8 cellular contexts compared by ENCODE assay signal in genomic region chr11:72471005-72471898, GRCh38. TPM values are rescaled to one million over a fixed set of nuclear protein-coding genes. Genes with fewer than 3 reads are reported as not detected.
A peak's percentile ranks its signal among the peaks of the same experiment; 100 is the strongest.
DNase-seq lines count a peak whose midpoint lies in the region; ATAC-seq and TF ChIP-seq lines count a peak whose summit lies in the region.

No MANE protein-coding gene starts in this region.

- H4K20me1 ChIP-seq in Karpas-422 (ENCODE audit: insufficient read depth, low read depth, low read length) (no peaks in the 10 kb centered on the region), PC-9 (ENCODE audit: insufficient read depth) (no peaks in the 10 kb centered on the region), neural progenitor cell (ENCODE audit: low read depth) (no peaks in the 10 kb centered on the region)

- intact Hi-C loops in PC-9 (cut with micrococcal nuclease; ENCODE audit: unreplicated experiment): loop anchor here (1.0 to 2.0 kb wide), 4 partner anchors 102 to 708 kb away; no protein-coding TSS in a partner anchor

- H3K9me3 ChIP-seq in Karpas-422 (ENCODE audit: low read length) (no peaks in the 10 kb centered on the region), PC-9 (ENCODE audit: insufficient read depth, low read depth) (no peaks in the 10 kb centered on the region), neural progenitor cell (ENCODE audit: low read depth) (no peaks in the 10 kb centered on the region)

- peaks cover 2% of the 10 kb centered on the region for H3K4me1 Mint-ChIP-seq in activated T-cell treated with anti-CD3 and anti-CD28 coated beads, Interleukin-2, amount 50 U/mL, for 4 hours (ENCODE audit: low read depth)
- peaks cover 9% of the 10 kb centered on the region for H3K4me1 Mint-ChIP-seq in neural progenitor cell
- H3K4me1 Mint-ChIP-seq in stimulated activated naive CD8-positive, alpha-beta T cell treated with anti-CD3 and anti-CD28 coated beads, Interleukin-15, amount 100 ng/mL, for 72 hours: peaks cover 5% of the 10 kb centered on the region

- no peaks in the 10 kb centered on the region for H3K9me3 Mint-ChIP-seq in activated T-cell treated with anti-CD3 and anti-CD28 coated beads, Interleukin-2, amount 50 U/mL, for 4 hours
- no peaks in the 10 kb centered on the region for H3K9me3 Mint-ChIP-seq in neural progenitor cell
- no peaks in the 10 kb centered on the region for H3K9me3 Mint-ChIP-seq in stimulated activated naive CD8-positive, alpha-beta T cell treated with anti-CD3 and anti-CD28 coated beads, Interleukin-15, amount 100 ng/mL, for 72 hours

- H3K27ac ChIP-seq in Karpas-422 (ENCODE audit: low read length) (no peak overlapping the region), PC-9 (no peak overlapping the region), neural progenitor cell (no peak overlapping the region)

- H3K27ac Mint-ChIP-seq in neural progenitor cell: peak overlapping the region; percentile 47
- no peak overlapping the region for H3K27ac Mint-ChIP-seq in stimulated activated naive CD8-positive, alpha-beta T cell treated with anti-CD3 and anti-CD28 coated beads, Interleukin-15, amount 100 ng/mL, for 72 hours

- H3K4me1 ChIP-seq in Karpas-422 (ENCODE audit: low read length) (peaks cover 4% of the 10 kb centered on the region; the same call in 1 of the 2 replicates), PC-9 (replicated peaks; ENCODE audit: insufficient read depth) (no peaks in the 10 kb centered on the region), neural progenitor cell (peaks cover 6% of the 10 kb centered on the region)

- peak; percentile 82 to 84 for ATAC-seq in activated T-cell treated with anti-CD3 and anti-CD28 coated beads, Interleukin-2, amount 50 U/mL, for 4 hours
- ATAC-seq in stimulated activated naive CD8-positive, alpha-beta T cell treated with anti-CD3 and anti-CD28 coated beads, Interleukin-15, amount 100 ng/mL, for 72 hours: peak; percentile 81
- no peak for ATAC-seq in HG02973 (IDR thresholded peaks at IDR 0.05; ENCODE audit: unreplicated experiment)

- TF ChIP-seq CTCF in PC-9 (conservative IDR thresholded peaks at IDR 0.05): peak; percentile 96
- peak; percentile 87 for TF ChIP-seq CTCF in neural progenitor cell (IDR thresholded peaks at IDR 0.05)

- no peak overlapping the region for H2AFZ ChIP-seq in Karpas-422 (ENCODE audit: low read length)
- H2AFZ ChIP-seq in PC-9: peak overlapping the region; percentile 56; the same call in 1 of the 2 replicates
- peak overlapping the region; percentile 80 for H2AFZ ChIP-seq in neural progenitor cell (replicated peaks)

- POLR2A ChIA-PET in PC-9 (lab: Charles Lee; ENCODE audit: unreplicated experiment): interaction anchor here (0.6 to 0.7 kb wide), 5 partner anchors 197 to 1157 kb away, joined by 3 to 10 read pairs (median 4); no protein-coding TSS in a partner anchor

- BruUV-seq in PC-9 (replicated peaks; lab: Mats Ljungman, UMichigan): no TSS peak

- H3K79me2 ChIP-seq in Karpas-422 (ENCODE audit: low read length): no peaks in the 10 kb centered on the region
- no peaks in the 10 kb centered on the region for H3K79me2 ChIP-seq in PC-9 (ENCODE audit: low read depth)
- H3K79me2 ChIP-seq in neural progenitor cell (ENCODE audit: low read depth): no peaks in the 10 kb centered on the region

- peak overlapping the region; percentile 39 for H3K4me3 Mint-ChIP-seq in activated T-cell treated with anti-CD3 and anti-CD28 coated beads, Interleukin-2, amount 50 U/mL, for 4 hours
- no peak overlapping the region for H3K4me3 Mint-ChIP-seq in neural progenitor cell
- H3K4me3 Mint-ChIP-seq in stimulated activated naive CD8-positive, alpha-beta T cell treated with anti-CD3 and anti-CD28 coated beads, Interleukin-15, amount 100 ng/mL, for 72 hours: peak overlapping the region; percentile 48 to 70

- no peaks in the 10 kb centered on the region for H3K36me3 Mint-ChIP-seq in activated T-cell treated with anti-CD3 and anti-CD28 coated beads, Interleukin-2, amount 50 U/mL, for 4 hours (ENCODE audit: insufficient read depth)
- no peaks in the 10 kb centered on the region for H3K36me3 Mint-ChIP-seq in neural progenitor cell

- H3K4me2 ChIP-seq in Karpas-422 (ENCODE audit: low read depth, low read length, poor library complexity, severe bottlenecking) (peak overlapping the region; percentile 48), PC-9 (peak overlapping the region; percentile 55), neural progenitor cell (no peak overlapping the region)

- H3K27me3 Mint-ChIP-seq in activated T-cell treated with anti-CD3 and anti-CD28 coated beads, Interleukin-2, amount 50 U/mL, for 4 hours (ENCODE audit: low read depth): peaks cover 29% of the 10 kb centered on the region
- H3K27me3 Mint-ChIP-seq in neural progenitor cell (ENCODE audit: insufficient read depth, low read depth): no peaks in the 10 kb centered on the region
- peaks cover 53% of the 10 kb centered on the region for H3K27me3 Mint-ChIP-seq in stimulated activated naive CD8-positive, alpha-beta T cell treated with anti-CD3 and anti-CD28 coated beads, Interleukin-15, amount 100 ng/mL, for 72 hours

- H3K27me3 ChIP-seq in Karpas-422 (ENCODE audit: low read length) (no peaks in the 10 kb centered on the region), PC-9 (ENCODE audit: insufficient read depth, low read depth) (peaks cover 14% of the 10 kb centered on the region; the same call in 1 of the 2 replicates), neural progenitor cell (peaks cover 11% of the 10 kb centered on the region)

- H3K9ac ChIP-seq in Karpas-422 (ENCODE audit: low read length) (peak overlapping the region; percentile 36; the same call in 1 of the 2 replicates), neural progenitor cell (no peak overlapping the region)

- no peak overlapping the region for H3K4me3 ChIP-seq in Karpas-422 (ENCODE audit: low read length)
- H3K4me3 ChIP-seq in PC-9: no peak overlapping the region
- H3K4me3 ChIP-seq in neural progenitor cell: peak overlapping the region; percentile 3

- CTCF ChIA-PET in PC-9 (lab: Charles Lee): interaction anchor here (0.6 to 2.4 kb wide), 22 partner anchors 10 to 706 kb away, joined by 3 to 31 read pairs (median 3); no protein-coding TSS in a partner anchor

- DNase-seq in DMS153 (lab: John Stamatoyannopoulos, UW): peak; percentile 47
- DNase-seq in Karpas-422: peak; percentile 87
- DNase-seq in PC-9: peak; percentile 52 to 64
- DNase-seq in activated T-cell treated with anti-CD3 and anti-CD28 coated beads, Interleukin-2, amount 50 U/mL, for 4 hours: peak; percentile 42
- peak; percentile 73 for DNase-seq in fibroblast of peridontal ligament (ENCODE audit: extremely low read depth)
- DNase-seq in neural progenitor cell (ENCODE audit: low spot score): peak; percentile 85
- DNase-seq in stimulated activated naive CD8-positive, alpha-beta T cell treated with anti-CD3 and anti-CD28 coated beads, Interleukin-15, amount 100 ng/mL, for 72 hours: peak; percentile 58 to 63

- H3K9me2 ChIP-seq in Karpas-422 (replicated peaks; ENCODE audit: insufficient read depth, low read length) (no peaks in the 10 kb centered on the region), PC-9 (ENCODE audit: insufficient read depth) (no peaks in the 10 kb centered on the region)

- no peaks in the 10 kb centered on the region for H3K36me3 ChIP-seq in Karpas-422 (ENCODE audit: insufficient read depth, low read length)
- no peaks in the 10 kb centered on the region for H3K36me3 ChIP-seq in PC-9 (ENCODE audit: low read depth)
- H3K36me3 ChIP-seq in neural progenitor cell: no peaks in the 10 kb centered on the region

- no peaks in the 10 kb centered on the region for H3F3A ChIP-seq in PC-9 (ENCODE audit: insufficient read depth, low read depth)
- no peaks in the 10 kb centered on the region for H3F3A ChIP-seq in neural progenitor cell (ENCODE audit: low read depth)

RNA-seq across cellular contexts. Expression of gene CLPB, which starts 36.9 kb away (rescaled TPM):
- 22.2 and 33.1 TPM in 2 replicates for total RNA-seq in Karpas-422 (2014; rRNA removed; shearing (Covaris generic); ENCODE audit: low replicate concordance)
- total RNA-seq in PC-9 (2021): 34.1 and 37.8 TPM in 2 replicates
- 10 to 100 TPM; 50.2 to 55.7 (median 54.6) TPM for total RNA-seq in activated T-cell treated with anti-CD3 and anti-CD28 coated beads, Interleukin-2, amount 50 U/mL, for 4 hours
- 22.5 and 27.5 TPM in 2 replicates for total RNA-seq in neural progenitor cell (ENCODE audit: low replicate concordance)
